15 cellular contexts compared by ENCODE assay signal in genomic region chr2:64837116-64837704, GRCh38.
DNase-seq lines count a peak whose midpoint lies in the region; ATAC-seq and TF ChIP-seq lines count a peak whose summit lies in the region.
"Had no signal": no experiment of that assay in that cellular context is flagged by ENCODE, and none has a peak within 500 bp of the region (broad histone marks: within the 10 kb centered on the region; RNA-seq: fewer than 3 reads in every experiment).

No MANE protein-coding gene starts in this region.

- DNase-seq in adrenal gland, result peak in 6 of 7 donors; percentile 48 to 72 (median 60)
- DNase-seq in left colon, result no peak
- no peak for DNase-seq in erythroblast (lab: John Stamatoyannopoulos, UW)
- no peak for DNase-seq in inferior parietal cortex (ENCODE audit: extremely low spot score)
- no peak for DNase-seq in dermis blood vessel endothelial cell
- no peak for DNase-seq in activated CD4-positive, alpha-beta memory T cell treated with anti-CD3 and anti-CD28 coated beads, Interleukin-2, amount 10 ng/mL, durations not matched to agents 7 days and 5 days
- DNase-seq: activated CD4-positive, alpha-beta T cell treated with anti-CD3 and anti-CD28 coated beads for 48 hours; H7; hippocampal formation; NCI-H446 treated with DMSO at 0.1 percent for 48 hours; SHP77; stimulated activated CD4-positive, alpha-beta T cell treated with anti-CD3 and anti-CD28 coated beads, Interleukin-15, amount 100 ng/mL, for 24 hours had no signal

- H3K27me3 Mint-ChIP-seq in activated CD4-positive, alpha-beta memory T cell treated with anti-CD3 and anti-CD28 coated beads, Interleukin-2, amount 10 ng/mL, durations not matched to agents 7 days and 5 days, result peaks cover 7% of the 10 kb centered on the region

- peaks cover 12% of the 10 kb centered on the region for H3K4me1 Mint-ChIP-seq in activated CD4-positive, alpha-beta memory T cell treated with anti-CD3 and anti-CD28 coated beads, Interleukin-2, amount 10 ng/mL, durations not matched to agents 7 days and 5 days

- 51 to 78% (median 57%) methylated on average over 10 of the region's 10 CpGs for WGBS in adrenal gland, 4 donors

- no peaks in the 10 kb centered on the region for H3K36me3 Mint-ChIP-seq in activated CD4-positive, alpha-beta memory T cell treated with anti-CD3 and anti-CD28 coated beads, Interleukin-2, amount 10 ng/mL, durations not matched to agents 7 days and 5 days (ENCODE audit: low read depth)

- POLR2A ChIA-PET in HEK293 (lab: Yijun Ruan, JAX), result interaction anchor here (0.7 to 1.8 kb wide), 2 partner anchors 86 to 183 kb away, joined by 4 to 5 read pairs; partner anchors contain the start of gene SERTAD2
- POLR2A ChIA-PET in activated CD4-positive, alpha-beta memory T cell treated with anti-CD3 and anti-CD28 coated beads, Interleukin-2, amount 10 ng/mL, durations not matched to agents 7 days and 5 days (lab: Charles Lee), result no interaction called here

- ATAC-seq in left colon, result peak; percentile 15

- no peaks in the 10 kb centered on the region for H3K79me2 ChIP-seq in ACC112 (ENCODE audit: control insufficient read depth, insufficient read depth, low read length, unreplicated experiment)

- H3K4me3 Mint-ChIP-seq in activated CD4-positive, alpha-beta memory T cell treated with anti-CD3 and anti-CD28 coated beads, Interleukin-2, amount 10 ng/mL, durations not matched to agents 7 days and 5 days, result no peak overlapping the region

- H3K27ac ChIP-seq in ACC112 (ENCODE audit: low read depth, low read length) (peak overlapping the region; percentile 74), HEK293 (ENCODE audit: extremely low read depth, low read depth, low read length) (no peak overlapping the region), adrenal gland (peak overlapping the region in 1 of 5 donors; percentile 56)
- H3K27ac ChIP-seq: coronary artery had no signal

- H3K36me3 ChIP-seq in ACC112 (ENCODE audit: insufficient read depth, low read length), result no peaks in the 10 kb centered on the region
- no peaks in the 10 kb centered on the region for H3K36me3 ChIP-seq in HEK293 (ENCODE audit: control insufficient read depth in 2 of 2, insufficient read depth in 1 of 2, low read length in 2 of 2)
- H3K36me3 ChIP-seq in adrenal gland (replicated peaks in 1 of 2), result no peaks in the 10 kb centered on the region

- H3K27ac Mint-ChIP-seq in activated CD4-positive, alpha-beta memory T cell treated with anti-CD3 and anti-CD28 coated beads, Interleukin-2, amount 10 ng/mL, durations not matched to agents 7 days and 5 days, result no peak overlapping the region

- TF ChIP-seq POLR2A in adrenal gland (IDR thresholded peaks at IDR 0.05) (no peak), erythroblast (IDR thresholded peaks at IDR 0.05; ENCODE audit: low read length) (no peak)

- H3K4me1 ChIP-seq in ACC112 (ENCODE audit: control insufficient read depth, insufficient read depth, low read length, unreplicated experiment) (peaks cover 52% of the 10 kb centered on the region), HEK293 (ENCODE audit: control insufficient read depth, insufficient read depth, low read length) (no peaks in the 10 kb centered on the region), adrenal gland (replicated peaks in 1 of 2) (peaks cover 0 to 17% of the 10 kb centered on the region in 2 donors)

- TF ChIP-seq CTCF in HEK293 (tag by site-specific recombination; IDR thresholded peaks at IDR 0.05), result no peak
- no peak for TF ChIP-seq CTCF in adrenal gland (IDR thresholded peaks at IDR 0.05)

- H3K27me3 ChIP-seq in ACC112 (ENCODE audit: insufficient read depth, low read length) (no peaks in the 10 kb centered on the region), adrenal gland (no peaks in the 10 kb centered on the region)

- H3K4me3 ChIP-seq in ACC112 (ENCODE audit: low read depth, low read length) (no peak overlapping the region), HEK293 (ENCODE audit: low read depth, low read length) (no peak overlapping the region), adrenal gland (no peak overlapping the region)
- H3K4me3 ChIP-seq: coronary artery had no signal

- CTCF ChIA-PET in HEK293 (lab: Yijun Ruan, JAX), result interaction anchor here (1.2 to 1.4 kb wide), 2 partner anchors 16 to 24 kb away, joined by 3 read pairs; no protein-coding TSS in a partner anchor
- CTCF ChIA-PET in activated CD4-positive, alpha-beta memory T cell treated with anti-CD3 and anti-CD28 coated beads, Interleukin-2, amount 10 ng/mL, durations not matched to agents 7 days and 5 days (lab: Charles Lee), result no interaction called here

- H3K9me3 ChIP-seq in HEK293 (ENCODE audit: control insufficient read depth, insufficient read depth, low read depth, low read length) (no peaks in the 10 kb centered on the region), adrenal gland (replicated peaks in 1 of 3) (no peaks in the 10 kb centered on the region)

- peak overlapping the region; percentile 24 for H2AFZ ChIP-seq in ACC112 (ENCODE audit: low read length, unreplicated experiment)

- intact Hi-C loops in adrenal gland (cut with DNase I) (no loop called here), left colon (cut with DNase I, micrococcal nuclease) (no loop called here)

- H3K9me3 Mint-ChIP-seq in activated CD4-positive, alpha-beta memory T cell treated with anti-CD3 and anti-CD28 coated beads, Interleukin-2, amount 10 ng/mL, durations not matched to agents 7 days and 5 days, result no peaks in the 10 kb centered on the region

TF ChIP-seq in HEK293, 187 proteins besides CTCF, POLR2A, EP300 and RAD21:
- TF ChIP-seq KLF17 (tag by site-specific recombination; IDR thresholded peaks at IDR 0.05) (peak; percentile 89; the same call in 1 of the 2 replicates), MYNN (tag by site-specific recombination; IDR thresholded peaks at IDR 0.05; ENCODE audit: borderline replicate concordance) (no peak), ZFHX2 (tag by site-specific recombination; conservative IDR thresholded peaks at IDR 0.05) (peak; percentile 84), EGR2 (tag by site-specific recombination; IDR thresholded peaks at IDR 0.05; ENCODE audit: low read depth) (peak; percentile 76), ZSCAN16 (tag by site-specific recombination; IDR thresholded peaks at IDR 0.05) (no peak), KLF1 (tag by site-specific recombination; IDR thresholded peaks at IDR 0.05) (peak; percentile 84), SP3 (tag by site-specific recombination; IDR thresholded peaks at IDR 0.05) (peak; percentile 22; the same call in 1 of the 2 replicates)
TF ChIP-seq in HEK293: peak in this region for 5.

Comparison
In these comparisons a context has a peak if more than half of its experiments do, and no peak if none do; other contexts are left out.
1. DNase-seq: peak in adrenal gland (6 of 7); none in left colon (0 of 2), erythroblast (0 of 2), inferior parietal cortex (single experiment), dermis blood vessel endothelial cell (single experiment) and activated CD4-positive, alpha-beta memory T cell treated with anti-CD3 and anti-CD28 coated beads, Interleukin-2, amount 10 ng/mL, durations not matched to agents 7 days and 5 days (single experiment).